Comparison of ENCODE assay signal across 8 cellular contexts in the genomic region with DNA sequence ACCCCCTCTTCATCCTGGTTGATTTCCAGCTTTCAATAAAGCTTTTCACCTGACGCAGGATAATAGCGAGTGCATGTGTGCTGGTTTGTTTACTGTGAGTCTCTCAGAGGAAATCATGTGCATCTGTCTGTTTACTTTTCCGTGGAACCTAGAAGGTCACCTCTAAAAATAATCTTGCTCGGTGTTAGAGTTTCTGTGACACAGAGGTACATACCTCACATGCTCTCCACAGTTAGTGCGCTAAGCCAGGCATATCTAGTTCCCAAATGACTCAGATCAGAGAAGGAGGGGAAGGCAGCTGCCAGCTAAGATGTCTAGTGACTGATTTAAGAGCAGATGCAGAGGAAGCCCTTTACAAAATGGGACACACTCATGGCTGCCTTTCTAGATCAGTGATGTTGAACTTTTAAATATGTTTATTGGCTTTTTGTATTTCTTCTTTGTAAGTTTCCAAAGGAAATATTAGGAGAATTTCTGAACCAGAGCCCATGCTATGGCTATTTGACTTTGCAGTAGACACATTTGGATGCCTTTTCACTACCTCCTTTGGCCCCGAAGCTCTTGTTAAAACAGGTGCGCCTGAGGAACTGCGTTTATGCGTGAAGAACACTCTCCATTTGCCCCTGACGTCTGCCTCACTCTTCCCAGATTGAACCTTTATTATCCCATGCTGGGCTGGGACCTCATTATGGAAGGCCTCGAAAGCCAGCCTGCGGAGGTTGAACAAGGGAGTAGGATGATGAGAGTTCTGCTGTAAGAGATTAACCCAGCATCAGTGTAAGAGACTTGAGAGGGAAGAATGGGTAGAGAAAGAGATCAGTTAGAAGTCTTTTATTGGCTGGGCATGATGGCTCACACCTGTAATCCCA.
A peak's percentile ranks its signal among the peaks of the same experiment; 100 is the strongest.
DNase-seq lines count a peak whose midpoint lies in the region; ATAC-seq lines count a peak whose summit lies in the region.

No MANE protein-coding gene starts in this region.

- DNase-seq in HCEC 1CT (peak; percentile 57), LoVo (ENCODE audit: low spot score) (peak; percentile 8), SK-MEL-5 (ENCODE audit: low read depth, low spot score) (peak; percentile 88), kidney tubule cell (ENCODE audit: low spot score) (peak; percentile 92), KG1 (lab: John Stamatoyannopoulos, UW) (no peak)
- DNase-seq in activated CD4-positive, alpha-beta T cell treated with anti-CD3 and anti-CD28 coated beads for 1 hour = no peak
- DNase-seq in effector CD4-positive, alpha-beta T cell = no peak

- in situ Hi-C loops in SK-MEL-5 (cut with HindIII; ENCODE audit: low pct_unique_long_range_greater_than_20kb, low sequenced_read_pairs) = no loop called here

- ATAC-seq in GM18858 (IDR thresholded peaks at IDR 0.05; ENCODE audit: unreplicated experiment) = peak; percentile 99

Comparison
In these comparisons a context has a peak if more than half of its experiments do, and no peak if none do; other contexts are left out.
1. DNase-seq: peak in HCEC 1CT (single experiment), LoVo (single experiment), SK-MEL-5 (single experiment) and kidney tubule cell (single experiment); none in KG1 (single experiment), activated CD4-positive, alpha-beta T cell treated with anti-CD3 and anti-CD28 coated beads for 1 hour (single experiment) and effector CD4-positive, alpha-beta T cell (single experiment).